In genomic region chr5:137630972-137631370, GRCh38 we compare ENCODE assay signal across 10 cellular contexts.
"Had no signal": no experiment of that assay in that cellular context is flagged by ENCODE, and none has a peak within 500 bp of the region (broad histone marks: within the 10 kb centered on the region; RNA-seq: fewer than 3 reads in every experiment).

No MANE protein-coding gene starts in this region.

- H3K4me3 Mint-ChIP-seq: activated naive CD4-positive, alpha-beta T cell treated with anti-CD3 and anti-CD28 coated beads, Interleukin-2, amount 50 U/mL, for 24 hours; activated T-cell treated with anti-CD3 and anti-CD28 coated beads, Interleukin-2, amount 50 U/mL, for 24 hours; nephron had no signal

- H3K27ac Mint-ChIP-seq: activated naive CD4-positive, alpha-beta T cell treated with anti-CD3 and anti-CD28 coated beads, Interleukin-2, amount 50 U/mL, for 24 hours; activated T-cell treated with anti-CD3 and anti-CD28 coated beads, Interleukin-2, amount 50 U/mL, for 24 hours; nephron had no signal

- H3K9me3 ChIP-seq: colonic mucosa, transverse colon had no signal

- DNase-seq: activated CD4-positive, CD25-positive, alpha-beta regulatory T cell; activated effector memory CD4-positive, alpha-beta T cell treated with Interleukin-2 at 50 U/mL for 16 hours; activated T-cell treated with anti-CD3 and anti-CD28 coated beads, Interleukin-2, amount 50 U/mL, for 24 hours; amygdala; colonic mucosa; effector CD4-positive, alpha-beta T cell; stimulated activated CD4-positive, alpha-beta T cell treated with anti-CD3 and anti-CD28 coated beads, Interleukin-15, amount 100 ng/mL, for 24 hours; transverse colon had no signal

- H3K27me3 Mint-ChIP-seq: activated naive CD4-positive, alpha-beta T cell treated with anti-CD3 and anti-CD28 coated beads, Interleukin-2, amount 50 U/mL, for 24 hours; activated T-cell treated with anti-CD3 and anti-CD28 coated beads, Interleukin-2, amount 50 U/mL, for 24 hours had no signal

- H3K4me3 ChIP-seq: colonic mucosa, transverse colon had no signal

- H3K36me3 ChIP-seq: colonic mucosa, transverse colon had no signal

- H3K4me1 Mint-ChIP-seq: activated naive CD4-positive, alpha-beta T cell treated with anti-CD3 and anti-CD28 coated beads, Interleukin-2, amount 50 U/mL, for 24 hours had no signal

- H3K27me3 ChIP-seq: colonic mucosa, transverse colon had no signal

- H3K9me3 Mint-ChIP-seq: activated naive CD4-positive, alpha-beta T cell treated with anti-CD3 and anti-CD28 coated beads, Interleukin-2, amount 50 U/mL, for 24 hours; activated T-cell treated with anti-CD3 and anti-CD28 coated beads, Interleukin-2, amount 50 U/mL, for 24 hours had no signal

- H3K4me1 ChIP-seq: colonic mucosa had no signal

- H3K27ac ChIP-seq: colonic mucosa, transverse colon had no signal
